Comparison of ENCODE assay signal across 1 cellular context in the genomic region with DNA sequence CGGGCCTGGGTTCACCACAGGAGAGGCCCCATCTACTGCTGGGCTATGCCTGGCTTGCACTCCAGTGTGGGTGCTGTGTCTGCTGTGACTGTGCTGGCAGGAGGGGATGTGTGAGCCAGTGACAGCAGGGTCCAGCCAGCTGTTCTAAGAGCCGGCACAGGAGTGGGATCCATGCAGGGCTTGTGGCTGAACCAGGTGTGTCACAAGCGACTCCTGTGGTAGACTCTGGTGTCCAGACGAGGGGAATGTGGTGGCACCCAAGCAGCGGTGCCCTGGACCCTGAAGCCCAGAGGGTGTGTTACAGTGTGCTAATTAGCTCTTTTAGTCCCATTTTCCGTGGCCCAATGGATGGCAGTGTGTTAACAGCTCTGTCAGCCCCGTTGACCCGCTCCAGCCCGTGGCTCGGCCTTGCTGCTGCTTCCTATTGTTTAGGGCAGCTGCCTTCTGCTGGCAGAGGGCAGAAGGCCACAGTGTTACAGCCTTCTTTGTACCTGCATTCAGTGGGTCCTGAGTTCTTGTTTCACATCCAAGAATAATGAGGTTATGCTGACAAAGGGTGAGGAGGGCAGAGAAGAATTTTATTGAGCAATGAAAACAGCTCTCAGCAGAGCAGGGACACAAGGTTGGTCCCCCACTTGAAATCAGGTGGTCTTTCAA.
TF ChIP-seq lines count a peak whose summit lies in the region.

No MANE protein-coding gene starts in this region.

TF ChIP-seq in WTC11, 78 proteins besides CTCF, POLR2A, EP300 and RAD21 (continued from another document):
- TF ChIP-seq, protein P1, sequence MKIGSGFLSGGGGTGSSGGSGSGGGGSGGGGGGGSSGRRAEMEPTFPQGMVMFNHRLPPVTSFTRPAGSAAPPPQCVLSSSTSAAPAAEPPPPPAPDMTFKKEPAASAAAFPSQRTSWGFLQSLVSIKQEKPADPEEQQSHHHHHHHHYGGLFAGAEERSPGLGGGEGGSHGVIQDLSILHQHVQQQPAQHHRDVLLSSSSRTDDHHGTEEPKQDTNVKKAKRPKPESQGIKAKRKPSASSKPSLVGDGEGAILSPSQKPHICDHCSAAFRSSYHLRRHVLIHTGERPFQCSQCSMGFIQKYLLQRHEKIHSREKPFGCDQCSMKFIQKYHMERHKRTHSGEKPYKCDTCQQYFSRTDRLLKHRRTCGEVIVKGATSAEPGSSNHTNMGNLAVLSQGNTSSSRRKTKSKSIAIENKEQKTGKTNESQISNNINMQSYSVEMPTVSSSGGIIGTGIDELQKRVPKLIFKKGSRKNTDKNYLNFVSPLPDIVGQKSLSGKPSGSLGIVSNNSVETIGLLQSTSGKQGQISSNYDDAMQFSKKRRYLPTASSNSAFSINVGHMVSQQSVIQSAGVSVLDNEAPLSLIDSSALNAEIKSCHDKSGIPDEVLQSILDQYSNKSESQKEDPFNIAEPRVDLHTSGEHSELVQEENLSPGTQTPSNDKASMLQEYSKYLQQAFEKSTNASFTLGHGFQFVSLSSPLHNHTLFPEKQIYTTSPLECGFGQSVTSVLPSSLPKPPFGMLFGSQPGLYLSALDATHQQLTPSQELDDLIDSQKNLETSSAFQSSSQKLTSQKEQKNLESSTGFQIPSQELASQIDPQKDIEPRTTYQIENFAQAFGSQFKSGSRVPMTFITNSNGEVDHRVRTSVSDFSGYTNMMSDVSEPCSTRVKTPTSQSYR (CRISPR knock-in tag; IDR thresholded peaks at IDR 0.05) = no peak
- TF ChIP-seq MXD4 (CRISPR knock-in tag; IDR thresholded peaks at IDR 0.05; ENCODE audit: borderline replicate concordance) (no peak), FOXP1 (CRISPR knock-in tag; IDR thresholded peaks at IDR 0.05; ENCODE audit: borderline replicate concordance) (no peak), SP1 (CRISPR knock-in tag; conservative IDR thresholded peaks at IDR 0.05) (no peak), ELF4 (CRISPR knock-in tag; IDR thresholded peaks at IDR 0.05; ENCODE audit: low read depth) (no peak), ZBTB21 (CRISPR knock-in tag; IDR thresholded peaks at IDR 0.05; ENCODE audit: borderline replicate concordance) (no peak)
- TF ChIP-seq, protein P2, sequence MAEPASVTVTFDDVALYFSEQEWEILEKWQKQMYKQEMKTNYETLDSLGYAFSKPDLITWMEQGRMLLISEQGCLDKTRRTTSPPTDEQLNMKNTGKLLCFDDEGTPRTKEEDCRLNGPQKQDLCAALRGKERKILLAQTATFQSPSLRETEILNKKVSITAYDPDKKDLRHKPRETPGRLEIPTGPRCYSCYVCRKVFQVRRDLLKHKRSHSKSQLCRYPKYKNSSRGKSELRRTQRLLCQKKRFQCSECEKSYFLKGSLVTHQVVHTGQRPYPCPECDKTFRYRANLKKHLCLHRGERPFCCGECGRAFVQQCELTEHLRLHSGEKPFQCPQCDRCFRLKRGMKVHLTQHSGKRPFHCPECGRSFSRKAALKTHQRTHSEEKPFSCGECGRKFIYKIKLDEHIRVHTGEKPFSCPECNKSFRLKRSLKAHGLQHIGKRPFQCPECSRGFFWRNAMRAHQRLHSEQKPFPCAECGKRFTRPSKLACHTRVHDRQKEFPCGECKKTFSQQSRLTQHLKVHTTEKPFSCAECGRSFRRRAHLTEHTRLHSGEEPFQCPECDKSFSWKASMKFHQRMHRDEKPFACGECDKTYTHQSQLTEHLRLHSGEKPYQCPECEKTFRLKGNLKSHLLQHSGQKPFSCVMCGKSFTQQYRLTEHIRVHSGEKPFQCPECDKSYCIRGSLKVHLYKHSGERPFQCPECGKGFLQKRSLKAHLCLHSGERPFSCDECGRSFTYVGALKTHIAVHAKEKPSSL (CRISPR knock-in tag; conservative IDR thresholded peaks at IDR 0.05) = no peak
